In genomic region chr16:15492091-15492740, GRCh38 we compare ENCODE assay signal across 27 cellular contexts. TPM values are rescaled to one million over a fixed set of nuclear protein-coding genes. Genes with fewer than 3 reads are reported as not detected.
DNase-seq lines count a peak whose midpoint lies in the region; ATAC-seq and TF ChIP-seq lines count a peak whose summit lies in the region.
"Had no signal": no experiment of that assay in that cellular context is flagged by ENCODE, and none has a peak within 500 bp of the region (broad histone marks: within the 10 kb centered on the region; RNA-seq: fewer than 3 reads in every experiment).

No MANE protein-coding gene starts in this region.

- no peaks in the 10 kb centered on the region for H3K36me3 ChIP-seq in WERI-Rb-1
- no peaks in the 10 kb centered on the region for H3K36me3 ChIP-seq in breast epithelium
- H3K36me3 ChIP-seq: BLaER1, heart right ventricle, left ventricle myocardium inferior had no signal

- peak overlapping the region; percentile 48 for H3K27ac Mint-ChIP-seq in activated naive CD4-positive, alpha-beta T cell treated with anti-CD3 and anti-CD28 coated beads for 36 hours
- H3K27ac Mint-ChIP-seq: type B pancreatic cell had no signal

- no peak overlapping the region for H3K4me3 Mint-ChIP-seq in activated naive CD4-positive, alpha-beta T cell treated with anti-CD3 and anti-CD28 coated beads for 36 hours
- H3K4me3 Mint-ChIP-seq: activated T-cell treated with anti-CD3 and anti-CD28 coated beads, Interleukin-2, amount 50 U/mL, for 4 hours; neural crest cell; type B pancreatic cell had no signal

- H3K9me3 Mint-ChIP-seq in activated naive CD4-positive, alpha-beta T cell treated with anti-CD3 and anti-CD28 coated beads for 36 hours: no peaks in the 10 kb centered on the region
- H3K9me3 Mint-ChIP-seq: activated T-cell treated with anti-CD3 and anti-CD28 coated beads, Interleukin-2, amount 50 U/mL, for 4 hours had no signal

- peak; percentile 90 for ATAC-seq in left colon
- no peak for ATAC-seq in GM18909 (IDR thresholded peaks at IDR 0.05; ENCODE audit: poor library complexity, unreplicated experiment)
- ATAC-seq in HG03280 (IDR thresholded peaks at IDR 0.05; ENCODE audit: unreplicated experiment): no peak
- ATAC-seq: activated T-cell treated with anti-CD3 and anti-CD28 coated beads, Interleukin-2, amount 50 U/mL, for 4 hours; heart right ventricle; psoas muscle; SK-N-SH treated with all-trans-retinoic acid at 6 μM for 48 hours had no signal

- TF ChIP-seq CTCF in WERI-Rb-1 (IDR thresholded peaks at IDR 0.05; ENCODE audit: low read depth, low read length) (no peak), breast epithelium (IDR thresholded peaks at IDR 0.05) (no peak)

- no peaks in the 10 kb centered on the region for H3K27me3 ChIP-seq in WERI-Rb-1 (ENCODE audit: insufficient read depth, low read depth, severe bottlenecking)
- no peaks in the 10 kb centered on the region for H3K27me3 ChIP-seq in breast epithelium
- H3K27me3 ChIP-seq: BLaER1, heart right ventricle had no signal

- TF ChIP-seq POLR2A in breast epithelium (IDR thresholded peaks at IDR 0.05): no peak

- no peaks in the 10 kb centered on the region for H3K36me3 Mint-ChIP-seq in activated naive CD4-positive, alpha-beta T cell treated with anti-CD3 and anti-CD28 coated beads for 36 hours (ENCODE audit: low read depth)

- no peaks in the 10 kb centered on the region for H3K4me1 ChIP-seq in breast epithelium
- H3K4me1 ChIP-seq: BLaER1 had no signal

- H3K27me3 Mint-ChIP-seq in activated naive CD4-positive, alpha-beta T cell treated with anti-CD3 and anti-CD28 coated beads for 36 hours (ENCODE audit: low read depth): no peaks in the 10 kb centered on the region

- H3K4me1 Mint-ChIP-seq in activated naive CD4-positive, alpha-beta T cell treated with anti-CD3 and anti-CD28 coated beads for 36 hours (ENCODE audit: low read depth): peaks cover 52% of the 10 kb centered on the region
- H3K4me1 Mint-ChIP-seq: neural crest cell had no signal

- H3K9me3 ChIP-seq in WERI-Rb-1 (ENCODE audit: severe bottlenecking) (peaks cover 3% of the 10 kb centered on the region), breast epithelium (peaks cover 0 to 4% of the 10 kb centered on the region in 2 donors)
- H3K9me3 ChIP-seq: left ventricle myocardium inferior, psoas muscle had no signal

- CTCF ChIA-PET in activated naive CD4-positive, alpha-beta T cell treated with anti-CD3 and anti-CD28 coated beads for 36 hours (lab: Charles Lee): interaction anchor here (1.2 kb wide), 1 partner anchor 31 kb away, joined by 3 read pairs; no protein-coding TSS in a partner anchor

- H3K27ac ChIP-seq in WERI-Rb-1: peak overlapping the region; percentile 91; the same call in 1 of the 2 replicates
- H3K27ac ChIP-seq in breast epithelium: no peak overlapping the region
- H3K27ac ChIP-seq: BLaER1, HL-60, psoas muscle had no signal

- intact Hi-C loops in activated naive CD4-positive, alpha-beta T cell treated with anti-CD3 and anti-CD28 coated beads for 36 hours (cut with micrococcal nuclease): loop anchor here (10.0 kb wide), 1 partner anchor 63 kb away; no protein-coding TSS in a partner anchor
- intact Hi-C loops in left colon (cut with DNase I, micrococcal nuclease) (no loop called here), breast epithelium (cut with DNase I; ENCODE audit: low total_unique reads) (no loop called here)

- H3K4me3 ChIP-seq in WERI-Rb-1 (ENCODE audit: low read depth, low read length): no peak overlapping the region
- H3K4me3 ChIP-seq in breast epithelium: no peak overlapping the region
- H3K4me3 ChIP-seq: BLaER1, heart right ventricle, left ventricle myocardium inferior, psoas muscle had no signal

- no peak for DNase-seq in activated naive CD4-positive, alpha-beta T cell treated with anti-CD3 and anti-CD28 coated beads for 36 hours
- DNase-seq in activated naive CD4-positive, alpha-beta T cell treated with Interleukin-2 at 50 U/mL for 16 hours: no peak
- DNase-seq in WERI-Rb-1: no peak
- DNase-seq in left colon: no peak
- DNase-seq in LoVo (ENCODE audit: low spot score): no peak
- DNase-seq in breast epithelium (ENCODE audit: low spot score in 2 of 2): no peak
- DNase-seq: activated CD4-positive, CD25-positive, alpha-beta regulatory T cell; activated CD8-positive, alpha-beta memory T cell treated with anti-CD3 and anti-CD28 coated beads for 24 hours; activated T-cell treated with anti-CD3 and anti-CD28 coated beads, Interleukin-2, amount 50 U/mL, for 4 hours; Calu3; EL; heart right ventricle; left ventricle myocardium inferior; midbrain; NCI-H1694; NCI-H2227 treated with DMSO at 0.1 percent for 48 hours; NCI-H82; psoas muscle; stimulated activated CD4-positive, alpha-beta T cell treated with anti-CD3 and anti-CD28 coated beads, Interleukin-2, amount 100 ng/mL, for 48 hours; T-helper 9 cell had no signal

RNA-seq across cellular contexts. Expression of gene BMERB1, which starts 57.8 kb away (rescaled TPM):
- total RNA-seq in activated naive CD4-positive, alpha-beta T cell treated with anti-CD3 and anti-CD28 coated beads for 36 hours: 1 to 10 TPM; 7.2 to 9.0 TPM
- 10 to 100 TPM in 1 of 2 donors, 1 to 10 TPM in 1; 5.3 to 10.3 TPM for total RNA-seq in left colon
- total RNA-seq in breast epithelium: 10 to 100 TPM; 25.3 to 77.8 (median 38.7) TPM
